In the genomic region with DNA sequence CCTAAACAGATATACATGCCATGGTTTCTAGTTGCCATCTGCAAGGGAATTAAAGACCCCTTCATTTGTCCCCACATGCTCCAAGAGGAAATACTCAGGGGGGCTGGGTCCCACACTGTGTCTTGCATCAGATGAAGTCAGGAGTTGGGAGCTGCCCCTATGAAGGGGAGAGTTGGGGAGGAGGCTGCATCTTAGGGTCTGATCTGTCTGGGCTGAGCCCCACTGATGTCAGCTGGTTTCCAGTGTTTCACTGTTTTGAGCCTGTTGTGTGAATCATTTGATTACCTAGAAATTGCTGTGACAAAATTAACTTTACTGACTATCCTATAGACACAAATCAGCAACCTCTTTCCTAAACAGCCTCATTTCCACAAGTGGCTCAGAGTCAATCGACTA, we compare ENCODE assay signal across 26 cellular contexts. TPM values are rescaled to one million over a fixed set of nuclear protein-coding genes. Genes with fewer than 3 reads are reported as not detected.
"Had no signal": no experiment of that assay in that cellular context is flagged by ENCODE, and none has a peak within 500 bp of the region (broad histone marks: within the 10 kb centered on the region; RNA-seq: fewer than 3 reads in every experiment).

No MANE protein-coding gene starts in this region.

- FAIRE-seq: kidney, pancreas had no signal

- H3K9me3 Mint-ChIP-seq: nephron; neural crest cell; stimulated activated naive B cell treated with anti-CD40 and anti-IgM and Interleukin-4, amounts not matched to agents 10 μg/mL and 1 μg/mL and 100 μg/mL, for 72 hours had no signal

- H3K27ac Mint-ChIP-seq: naive thymus-derived CD8-positive, alpha-beta T cell; nephron; stimulated activated naive B cell treated with anti-CD40 and anti-IgM and Interleukin-4, amounts not matched to agents 10 μg/mL and 1 μg/mL and 100 μg/mL, for 72 hours had no signal

- ATAC-seq: left colon; left lung; naive thymus-derived CD8-positive, alpha-beta T cell; pancreas; right cardiac atrium; sciatic nerve; stimulated activated naive B cell treated with anti-CD40 and anti-IgM and Interleukin-4, amounts not matched to agents 10 μg/mL and 1 μg/mL and 100 μg/mL, for 72 hours; stimulated activated naive CD8-positive, alpha-beta T cell treated with anti-CD3 and anti-CD28 coated beads, Interleukin-15, Interleukin-2, amounts not matched to agents 100 U/mL and 50 U/mL, for 24 hours; upper lobe of right lung had no signal

- H3K4me1 Mint-ChIP-seq: stimulated activated naive B cell treated with anti-CD40 and anti-IgM and Interleukin-4, amounts not matched to agents 10 μg/mL and 1 μg/mL and 100 μg/mL, for 72 hours had no signal

- H3K36me3 Mint-ChIP-seq: stimulated activated naive B cell treated with anti-CD40 and anti-IgM and Interleukin-4, amounts not matched to agents 10 μg/mL and 1 μg/mL and 100 μg/mL, for 72 hours had no signal

- DNase-seq: kidney; left colon; lower lobe of right lung; mammary epithelial cell; mesenchymal stem cell; naive thymus-derived CD8-positive, alpha-beta T cell; nucleus accumbens; pancreas; retina; right cardiac atrium; stimulated activated CD4-positive, alpha-beta T cell treated with anti-CD3 and anti-CD28 coated beads, Interleukin-12 subunit alpha, Interleukin-12 subunit beta, amount 100 ng/mL, for 4 hours; stimulated activated CD4-positive, alpha-beta T cell treated with anti-CD3 and anti-CD28 coated beads, Interleukin-15, amount 100 ng/mL, for 24 hours; stimulated activated CD4-positive, alpha-beta T cell treated with anti-CD3 and anti-CD28 coated beads, Interleukin-2, amount 100 ng/mL, for 24 hours; stimulated activated CD4-positive, alpha-beta T cell treated with anti-CD3 and anti-CD28 coated beads, Interleukin-4, amount 100 ng/mL, for 1 hour; stimulated activated naive B cell treated with anti-CD40 and anti-IgM and Interleukin-4, amounts not matched to agents 10 μg/mL and 1 μg/mL and 100 μg/mL, for 72 hours; stimulated activated naive CD8-positive, alpha-beta T cell treated with anti-CD3 and anti-CD28 coated beads, Interleukin-15, Interleukin-2, amounts not matched to agents 100 U/mL and 50 U/mL, for 24 hours; stomach; testis; thyroid gland; trophoblast cell; upper lobe of right lung; uterus had no signal

- H3K4me3 Mint-ChIP-seq: naive thymus-derived CD8-positive, alpha-beta T cell; nephron; neural crest cell; stimulated activated naive B cell treated with anti-CD40 and anti-IgM and Interleukin-4, amounts not matched to agents 10 μg/mL and 1 μg/mL and 100 μg/mL, for 72 hours had no signal

RNA-seq across cellular contexts. Expression of a gene that starts 4.9 kb away (rescaled TPM):
- total RNA-seq: naive thymus-derived CD8-positive, alpha-beta T cell had no signal
